In genomic region chr3:25789596-25790556, GRCh38 we compare ENCODE assay signal across 8 cellular contexts. TPM values are rescaled to one million over a fixed set of nuclear protein-coding genes. Genes with fewer than 3 reads are reported as not detected.
DNase-seq lines count a peak whose midpoint lies in the region; ATAC-seq, FAIRE-seq and TF ChIP-seq lines count a peak whose summit lies in the region.

Gene OXSM (plus strand): TSS chr3:25790090. CDS start chr3:25791021, 931 bp downstream.

- H3K4me1 ChIP-seq in HepG2 (ENCODE audit: insufficient read depth, low read length) = peaks cover 53% of the 10 kb centered on the region

- peak within 1 kb of the TSS; percentile 64 to 71 (median 69) for H3K4me3 ChIP-seq in HepG2 (replicated peaks in 1 of 3; ENCODE audit: insufficient read depth in 1 of 3, low read depth in 2 of 3, low read length in 3 of 3)

- TF ChIP-seq EP300 in HepG2 (IDR thresholded peaks at IDR 0.05; ENCODE audit: low read depth in 2 of 2, low read length in 2 of 2) = peak in 1 of 2 experiments; percentile 57; a peak in 1 of 4 replicates
- TF ChIP-seq EP300 in HepG2 (CRISPR knock-in tag; IDR thresholded peaks at IDR 0.05; ENCODE audit: borderline replicate concordance) = no peak

- no peaks in the 10 kb centered on the region for H4K20me1 ChIP-seq in HepG2 (ENCODE audit: insufficient read depth, low read length)

- 3% methylated on average over 25 of the region's 56 CpGs for WGBS in HepG2 (ENCODE audit: low lambda C conversion rate)

- peak within 1 kb of the TSS; percentile 71 for H3K4me2 ChIP-seq in HepG2 (ENCODE audit: low read depth, low read length)

- in situ Hi-C loops in HepG2 (cut with HindIII; ENCODE audit: extremely low pct_ligation_motif_present, low pct_unique_long_range_greater_than_20kb) = loop anchor here (25.0 kb wide), 1 partner anchor 128 kb away; the partner anchor contains the start of gene TOP2B

- TF ChIP-seq RAD21 in HepG2 (CRISPR knock-in tag; IDR thresholded peaks at IDR 0.05) = 0 out of 2 replicates have a peak, but pooled peaks have one; percentile 33

- H3K36me3 ChIP-seq in HepG2 (replicated peaks in 1 of 2; ENCODE audit: control insufficient read depth in 1 of 2, insufficient read depth in 2 of 2, low read length in 2 of 2) = 0 out of 5 replicates have a peak, but pooled peaks cover 0 to 7% of the 10 kb centered on the region in 2 experiments

- H3K79me2 ChIP-seq in HepG2 (ENCODE audit: insufficient read depth, low read length) = peaks cover 21% of the 10 kb centered on the region

- peak within 1 kb of the TSS; percentile 62 for H2AFZ ChIP-seq in HepG2 (ENCODE audit: low read length)

- intact Hi-C loops in CD14-positive monocyte (cut with micrococcal nuclease) (no loop called here), HepG2 (cut with micrococcal nuclease; ENCODE audit: unreplicated experiment) (loop anchor here (2.0 kb wide), 2 partner anchors 67 to 125 kb away; partner anchors contain the start of gene TOP2B)

- peaks cover 18% of the 10 kb centered on the region for H3K4me1 Mint-ChIP-seq in CD14-positive monocyte

- POLR2A ChIA-PET in HepG2 (lab: Yijun Ruan, JAX) = interaction anchor here (0.5 to 1.3 kb wide), 2 partner anchors 9 to 25 kb away, joined by 3 to 4 read pairs; no protein-coding TSS in a partner anchor

- ATAC-seq in GM19395 (IDR thresholded peaks at IDR 0.05; ENCODE audit: unreplicated experiment) = peak; percentile 95
- ATAC-seq in HG03558 (IDR thresholded peaks at IDR 0.05; ENCODE audit: extremely low read depth, unreplicated experiment) = peak; percentile 82
- peak; percentile 97 for ATAC-seq in HepG2

- H3K27me3 ChIP-seq in HepG2 (ENCODE audit: control insufficient read depth in 1 of 2, insufficient read depth in 2 of 2, low read length in 2 of 2) = no peaks in the 10 kb centered on the region

- peak; percentile 91 for FAIRE-seq in HepG2 (lab: Jason Lieb, UNC)

- TF ChIP-seq POLR2A in HepG2 (IDR thresholded peaks at IDR 0.05; ENCODE audit: insufficient read depth in 1 of 2, low read depth in 2 of 2, low read length in 2 of 2) = peak; percentile 74 to 96

- H3K9me3 Mint-ChIP-seq in CD14-positive monocyte = no peaks in the 10 kb centered on the region

- no peaks in the 10 kb centered on the region for H3K9me3 ChIP-seq in HepG2 (ENCODE audit: low read length)

- peaks cover 0 to 2% (median 0%) of the 10 kb centered on the region in 3 donors for H3K27me3 Mint-ChIP-seq in CD14-positive monocyte (ENCODE audit: low read depth in 3 of 3)

- H3K4me3 Mint-ChIP-seq in CD14-positive monocyte = peak within 1 kb of the TSS; percentile 95 to 98

- CTCF ChIA-PET in HepG2 (lab: Yijun Ruan, JAX; ENCODE audit: low intra/inter-chr PET ratio, low total read pairs) = no interaction called here

- H3K27ac ChIP-seq in HepG2 (ENCODE audit: extremely low read length, insufficient read depth, low read length) = peak within 1 kb of the TSS; percentile 66

- DNase-seq in CD14-positive monocyte (ENCODE audit: low spot score) = peak; percentile 88
- DNase-seq in NCI-H748 treated with DMSO at 0.1 percent for 48 hours (lab: John Stamatoyannopoulos, UW) = peak; percentile 55
- DNase-seq in activated CD4-positive, alpha-beta T cell treated with anti-CD3 and anti-CD28 coated beads, Interleukin-2, amount 50 U/mL, for 24 hours (ENCODE audit: low read depth in 1 of 2, low spot score in 1 of 2) = peak; percentile 80 to 94
- peak; percentile 83 to 95 for DNase-seq in dermis microvascular lymphatic vessel endothelial cell (ENCODE audit: low read depth in 2 of 2)
- peak; percentile 87 for DNase-seq in HepG2 (ENCODE audit: low spot score)
- peak; percentile 84 to 85 for DNase-seq in stimulated activated CD4-positive, alpha-beta T cell treated with anti-CD3 and anti-CD28 coated beads, Interleukin-2, amount 100 ng/mL, for 48 hours

- peak within 1 kb of the TSS; percentile 92 to 99 (median 96) for H3K27ac Mint-ChIP-seq in CD14-positive monocyte

- H3K36me3 Mint-ChIP-seq in CD14-positive monocyte = peaks cover 5 to 6% of the 10 kb centered on the region in 2 donors

- TF ChIP-seq CTCF in CD14-positive monocyte (IDR thresholded peaks at IDR 0.05) (no peak), HepG2 (CRISPR knock-in tag; IDR thresholded peaks at IDR 0.05) (peak; percentile 31)

- peak within 1 kb of the TSS; percentile 69 for H3K9ac ChIP-seq in HepG2 (ENCODE audit: insufficient read depth, low read depth, low read length)

- TSS peak; percentile 68 for BruUV-seq in HepG2 (replicated peaks; lab: Mats Ljungman, UMichigan)

TF ChIP-seq in HepG2, 621 proteins besides CTCF, POLR2A, EP300 and RAD21 (continues in another document):
- TF ChIP-seq SRF (IDR thresholded peaks at IDR 0.05; ENCODE audit: low read depth, low read length) (no peak), ISL2 (CRISPR knock-in tag; IDR thresholded peaks at IDR 0.05) (peak; percentile 64), ZNF713 (CRISPR knock-in tag; IDR thresholded peaks at IDR 0.05) (no peak), HIVEP1 (CRISPR knock-in tag; IDR thresholded peaks at IDR 0.05) (peak; percentile 59), GPBP1L1 (CRISPR knock-in tag; IDR thresholded peaks at IDR 0.05) (no peak), NR3C1 (CRISPR knock-in tag; IDR thresholded peaks at IDR 0.05) (no peak), ZNF772 (CRISPR knock-in tag; IDR thresholded peaks at IDR 0.05) (peak; percentile 84), GRHL1 (CRISPR knock-in tag; conservative IDR thresholded peaks at IDR 0.05) (no peak), CCDC6 (CRISPR knock-in tag; IDR thresholded peaks at IDR 0.05) (peak; percentile 85), MBD4 (IDR thresholded peaks at IDR 0.05; ENCODE audit: borderline replicate concordance, low read length) (no peak), ZNF317 (CRISPR knock-in tag; IDR thresholded peaks at IDR 0.05) (peak; percentile 85), HOXD1 (CRISPR knock-in tag; IDR thresholded peaks at IDR 0.05) (no peak), KLF9 (CRISPR knock-in tag; IDR thresholded peaks at IDR 0.05; ENCODE audit: low read depth) (0 out of 2 replicates have a peak, but pooled peaks have one; percentile 74), ZNF44 (CRISPR knock-in tag; IDR thresholded peaks at IDR 0.05) (no peak), NR0B2 (CRISPR knock-in tag; IDR thresholded peaks at IDR 0.05) (peak; percentile 81), ZNF737 (CRISPR knock-in tag; IDR thresholded peaks at IDR 0.05; ENCODE audit: borderline replicate concordance) (0 out of 2 replicates have a peak, but pooled peaks have one; percentile 37)

RNA-seq across cellular contexts. Expression of gene OXSM, which starts in this region (rescaled TPM):
- polyA plus RNA-seq in CD14-positive monocyte (1 to 10 TPM; 2.9 to 4.5 TPM), HepG2 (2011; rRNA removed) (28.8 and 34.4 TPM in 2 replicates)
- total RNA-seq in dermis microvascular lymphatic vessel endothelial cell (8.9 and 10.0 TPM in 2 replicates), HepG2 (2016; rRNA removed; fragmentation: Illumina TruSeq; extraction: Trizol) (14.1 and 18.2 TPM in 2 replicates)
- 4.5 and 6.4 TPM in 2 replicates for total RNA-seq in HepG2 (2016; cell fraction: cytosol; rRNA removed; fragmentation: Illumina TruSeq; extraction: Trizol; ENCODE audit: low read depth)
- 12.5 and 18.8 TPM in 2 replicates for total RNA-seq in HepG2 (2016; cell fraction: insoluble cytoplasmic fraction; rRNA removed; fragmentation: Illumina TruSeq; extraction: Trizol)
- 9.4 and 9.5 TPM in 2 replicates for total RNA-seq in HepG2 (2016; cell fraction: membrane; rRNA removed; fragmentation: Illumina TruSeq; extraction: Trizol)
- total RNA-seq in HepG2 (2016; cell fraction: nucleus; rRNA removed; fragmentation: Illumina TruSeq; extraction: Trizol) = 13.9 and 15.9 TPM in 2 replicates
- 17.2 and 22.8 TPM in 2 replicates for polyA plus RNA-seq in HepG2 (2011; cell fraction: cytosol; rRNA removed)
- polyA plus RNA-seq in HepG2 (2011; cell fraction: nucleus; rRNA removed) = 27.7 and 44.1 TPM in 2 replicates
- 14.1 and 19.7 TPM in 2 replicates for polyA plus RNA-seq in HepG2 (2012)
- 4.3 and 4.9 TPM in 2 replicates for polyA plus RNA-seq in HepG2 (2016; cell fraction: cytosol; fragmentation: Illumina TruSeq; extraction: Trizol; ENCODE audit: low read depth)
- polyA plus RNA-seq in HepG2 (2016; cell fraction: insoluble cytoplasmic fraction; fragmentation: Illumina TruSeq; extraction: Trizol; ENCODE audit: low read depth) = 10.8 and 11.6 TPM in 2 replicates
- polyA plus RNA-seq in HepG2 (2016; cell fraction: membrane; fragmentation: Illumina TruSeq; extraction: Trizol; ENCODE audit: low read depth) = 4.9 and 5.1 TPM in 2 replicates
- polyA plus RNA-seq in HepG2 (2016; cell fraction: nucleus; fragmentation: Illumina TruSeq; extraction: Trizol; ENCODE audit: insufficient read depth, low read depth) = 18.1 and 22.4 TPM in 2 replicates
- 9.8 and 14.4 TPM in 2 replicates for polyA minus RNA-seq in HepG2 (2011; rRNA and poly(A)+ RNA removed; ENCODE audit: low replicate concordance)
- polyA minus RNA-seq in HepG2 (2011; cell fraction: cytosol; rRNA and poly(A)+ RNA removed) = 5.9 and 7.8 TPM in 2 replicates
- 8.8 and 12.8 TPM in 2 replicates for polyA minus RNA-seq in HepG2 (2011; cell fraction: nucleus; rRNA and poly(A)+ RNA removed)

Comparison
In these comparisons a context has a peak if more than half of its experiments do, and no peak if none do; other contexts are left out.
1. Peak in every context shown above with its lines: DNase-seq, ATAC-seq, H3K4me3 ChIP-seq and H3K27ac ChIP-seq.